8 cellular contexts compared by ENCODE assay signal in genomic region chr12:1644523-1645438, GRCh38. TPM values are rescaled to one million over a fixed set of nuclear protein-coding genes. Genes with fewer than 3 reads are reported as not detected.
DNase-seq lines count a peak whose midpoint lies in the region; ATAC-seq, FAIRE-seq and TF ChIP-seq lines count a peak whose summit lies in the region.

No MANE protein-coding gene starts in this region.

- no peak overlapping the region for H3K18ac ChIP-seq in H1 (ENCODE audit: extremely low read depth, low read length)

- no peaks in the 10 kb centered on the region for H3K36me3 ChIP-seq in H1 (ENCODE audit: control insufficient read depth in 2 of 4, insufficient read depth in 4 of 4, low read length in 3 of 4)
- H3K36me3 ChIP-seq in CD8-positive, alpha-beta memory T cell (ENCODE audit: insufficient read depth, low read length), result no peaks in the 10 kb centered on the region

- peaks cover 0 to 2% (median 1%) of the 10 kb centered on the region in 4 experiments; a peak in 2 of 7 replicates for H3K27me3 ChIP-seq in H1 (replicated peaks in 1 of 4; ENCODE audit: control insufficient read depth in 3 of 4, extremely low read depth in 1 of 4, insufficient read depth in 3 of 4, low read length in 3 of 4)
- no peaks in the 10 kb centered on the region for H3K27me3 ChIP-seq in CD8-positive, alpha-beta memory T cell (ENCODE audit: insufficient read depth, low read length, poor library complexity, severe bottlenecking)

- peaks cover 2% of the 10 kb centered on the region; the same call in 1 of the 2 replicates for H3K23me2 ChIP-seq in H1 (ENCODE audit: low read depth, low read length)

- TF ChIP-seq CTCF in H1 (IDR thresholded peaks at IDR 0.05; ENCODE audit: control extremely low read depth in 1 of 3, insufficient read depth in 1 of 3, low read depth in 1 of 3, low read length in 3 of 3) (peak in 2 of 3 experiments; percentile 9 to 10; a peak in 1 of 4 replicates), nephron (IDR thresholded peaks at IDR 0.05; ENCODE audit: unreplicated experiment in 3 of 3) (no peak)

- H3K56ac ChIP-seq in H1 (replicated peaks; ENCODE audit: insufficient read length, low read depth, low read length), result no peak overlapping the region

- no peak overlapping the region for H2BK15ac ChIP-seq in H1 (ENCODE audit: low read length)

- H4K20me1 ChIP-seq in H1 (replicated peaks in 1 of 2; ENCODE audit: control insufficient read depth in 1 of 2, insufficient read depth in 2 of 2, low read length in 2 of 2), result no peaks in the 10 kb centered on the region

- H3K4me1 ChIP-seq in H1 (replicated peaks in 1 of 4; ENCODE audit: control insufficient read depth in 3 of 4, insufficient read depth in 4 of 4, low read length in 3 of 4), result peaks cover 0 to 5% (median 0%) of the 10 kb centered on the region in 4 experiments; a peak in 2 of 7 replicates
- H3K4me1 ChIP-seq in CD8-positive, alpha-beta memory T cell (ENCODE audit: insufficient read depth, low read length), result no peaks in the 10 kb centered on the region

- no peak overlapping the region for H4K5ac ChIP-seq in H1 (ENCODE audit: insufficient read length, low read depth, low read length)

- no peak overlapping the region for H2BK120ac ChIP-seq in H1 (replicated peaks; ENCODE audit: low read depth, low read length)

- H2AFZ ChIP-seq in H1 (ENCODE audit: low read length), result no peak overlapping the region

- ATAC-seq in effector memory CD8-positive, alpha-beta T cell (replicated peaks), result no peak

- no peak overlapping the region for H3K4me2 ChIP-seq in H1 (ENCODE audit: insufficient read depth in 1 of 2, low read depth in 2 of 2, low read length in 2 of 2)

- no peak overlapping the region for H3K14ac ChIP-seq in H1 (ENCODE audit: insufficient read length)

- no peak overlapping the region for H4K8ac ChIP-seq in H1 (ENCODE audit: extremely low read depth, insufficient read depth, low read length)

- no peak overlapping the region for H3K4ac ChIP-seq in H1 (replicated peaks; ENCODE audit: insufficient read length, low read depth, low read length)

- no peak overlapping the region for H2BK20ac ChIP-seq in H1 (ENCODE audit: low read length)

- no peak overlapping the region for H3K4me3 Mint-ChIP-seq in nephron
- H3K4me3 Mint-ChIP-seq in CD8-positive, alpha-beta memory T cell, result no peak overlapping the region
- H3K4me3 Mint-ChIP-seq in effector memory CD8-positive, alpha-beta T cell, result no peak overlapping the region

- H3K79me1 ChIP-seq in H1 (ENCODE audit: low read depth, low read length), result no peaks in the 10 kb centered on the region

- H2BK12ac ChIP-seq in H1 (ENCODE audit: low read depth, low read length), result no peak overlapping the region; the same call in 1 of the 2 replicates

- H3K27ac ChIP-seq in H1 (ENCODE audit: low read depth, low read length), result no peak overlapping the region
- H3K27ac ChIP-seq in CD8-positive, alpha-beta memory T cell (ENCODE audit: low read depth, low read length), result no peak overlapping the region

- CTCF ChIA-PET in H1 (lab: Charles Lee; ENCODE audit: partially characterized antibody), result interaction anchor here (0.9 to 18.8 kb wide), 9 partner anchors 8 to 295 kb away, joined by 3 to 265 read pairs (median 9); partner anchors contain the start of gene WNT5B
- CTCF ChIA-PET in CD8-positive, alpha-beta memory T cell (lab: Charles Lee), result interaction anchor here (0.6 to 19.1 kb wide), 5 partner anchors 8 to 146 kb away, joined by 3 to 346 read pairs (median 8); no protein-coding TSS in a partner anchor

- no peaks in the 10 kb centered on the region for H3K9me3 Mint-ChIP-seq in nephron
- H3K9me3 Mint-ChIP-seq in CD8-positive, alpha-beta memory T cell, result no peaks in the 10 kb centered on the region
- H3K9me3 Mint-ChIP-seq in effector memory CD8-positive, alpha-beta T cell, result no peaks in the 10 kb centered on the region

- POLR2A ChIA-PET in H1 (lab: Charles Lee; ENCODE audit: partially characterized antibody), result interaction anchor here (0.8 kb wide), 1 partner anchor 128 kb away, joined by 3 read pairs; no protein-coding TSS in a partner anchor
- POLR2A ChIA-PET in CD8-positive, alpha-beta memory T cell (lab: Charles Lee), result no interaction called here

- no peaks in the 10 kb centered on the region for H3K9me3 ChIP-seq in H1 (ENCODE audit: insufficient read depth in 2 of 2, low read depth in 1 of 2, low read length in 1 of 2)
- no peaks in the 10 kb centered on the region for H3K9me3 ChIP-seq in CD8-positive, alpha-beta memory T cell (ENCODE audit: low read length)

- H3K4me1 Mint-ChIP-seq in nephron, result peaks cover 33% of the 10 kb centered on the region
- peaks cover 0 to 4% (median 0%) of the 10 kb centered on the region in 3 donors for H3K4me1 Mint-ChIP-seq in CD8-positive, alpha-beta memory T cell
- H3K4me1 Mint-ChIP-seq in effector memory CD8-positive, alpha-beta T cell (ENCODE audit: low read depth in 2 of 2), result peaks cover 2 to 4% of the 10 kb centered on the region in 2 donors

- TF ChIP-seq EP300 in H1 (IDR thresholded peaks at IDR 0.05; ENCODE audit: borderline replicate concordance in 1 of 2, low read depth in 2 of 2, low read length in 2 of 2), result no peak

- DNase-seq in COLO668 (lab: John Stamatoyannopoulos, UW; ENCODE audit: unreplicated experiment) (peak; percentile 63), NCI-H345 treated with DMSO at 0.1 percent for 48 hours (lab: John Stamatoyannopoulos, UW; ENCODE audit: unreplicated experiment) (peak; percentile 84), H1 (ENCODE audit: low read depth in 1 of 2, low spot score in 2 of 2) (no peak), GM12892 (ENCODE audit: insufficient read length) (no peak), GM19239 (ENCODE audit: insufficient read length, low spot score) (no peak)
- DNase-seq in CD8-positive, alpha-beta memory T cell, result no peak
- no peak for DNase-seq in effector memory CD8-positive, alpha-beta T cell

- H2AK5ac ChIP-seq in H1 (ENCODE audit: low read depth, low read length), result no peak overlapping the region

- H3K9ac ChIP-seq in H1 (replicated peaks in 1 of 4; ENCODE audit: extremely low read depth in 1 of 4, low read depth in 3 of 4, low read length in 3 of 4), result no peak overlapping the region

- H3K27me3 Mint-ChIP-seq in nephron (ENCODE audit: low read depth), result peaks cover 11% of the 10 kb centered on the region
- H3K27me3 Mint-ChIP-seq in CD8-positive, alpha-beta memory T cell, result peaks cover 4 to 7% of the 10 kb centered on the region in 2 donors
- H3K27me3 Mint-ChIP-seq in effector memory CD8-positive, alpha-beta T cell, result peaks cover 7 to 36% of the 10 kb centered on the region in 2 donors

- TF ChIP-seq POLR2A in H1 (IDR thresholded peaks at IDR 0.05; ENCODE audit: control extremely low read depth in 1 of 2, low read depth in 2 of 2, low read length in 2 of 2) (no peak), GM12892 (IDR thresholded peaks at IDR 0.05; ENCODE audit: low read depth, low read length) (no peak)

- H3K36me3 Mint-ChIP-seq in nephron (ENCODE audit: low read depth), result peaks cover 18% of the 10 kb centered on the region
- H3K36me3 Mint-ChIP-seq in CD8-positive, alpha-beta memory T cell, result no peaks in the 10 kb centered on the region
- H3K36me3 Mint-ChIP-seq in effector memory CD8-positive, alpha-beta T cell (ENCODE audit: insufficient read depth), result no peaks in the 10 kb centered on the region

- H2BK5ac ChIP-seq in H1 (ENCODE audit: low read depth, low read length), result no peak overlapping the region

- no peak overlapping the region for H3K4me3 ChIP-seq in H1 (ENCODE audit: extremely low read depth in 1 of 4, insufficient read depth in 2 of 4, low read depth in 3 of 4, low read length in 4 of 4)
- no peak overlapping the region for H3K4me3 ChIP-seq in CD8-positive, alpha-beta memory T cell (ENCODE audit: low read length)

- no peak for FAIRE-seq in H1 (lab: Jason Lieb, UNC)
- no peak for FAIRE-seq in GM12892 (lab: Jason Lieb, UNC)
- no peak for FAIRE-seq in GM19239 (lab: Jason Lieb, UNC)

- TF ChIP-seq RAD21 in H1 (IDR thresholded peaks at IDR 0.05 in 1 of 2, conservative IDR thresholded peaks at IDR 0.05 in 1 of 2; ENCODE audit: low read depth in 2 of 2, low read length in 2 of 2), result peak in 1 of 2 experiments; percentile 13; a peak in 1 of 4 replicates

- WGBS in H1 (ENCODE audit: extremely low coverage in 1 of 2, insufficient coverage in 1 of 2, insufficient read length in 1 of 2, insufficient replicate concordance in 2 of 2, low coverage in 1 of 2, low lambda C conversion rate in 2 of 2, missing lambda C conversion rate in 1 of 2), 2 experiments, result 80% methylated on average over 15 of the region's 15 CpGs; no CpG with 5 or more reads in 1 of the 2 experiments

- no peak overlapping the region for H3K23ac ChIP-seq in H1 (ENCODE audit: insufficient read length)

- H4K91ac ChIP-seq in H1 (replicated peaks; ENCODE audit: insufficient read length, low read length), result no peak overlapping the region

- no peaks in the 10 kb centered on the region for H3K79me2 ChIP-seq in H1 (ENCODE audit: control insufficient read depth in 1 of 2, insufficient read depth in 2 of 2, low read length in 2 of 2)

- peak overlapping the region; percentile 33 to 86 (median 60) for H3K27ac Mint-ChIP-seq in nephron
- no peak overlapping the region for H3K27ac Mint-ChIP-seq in CD8-positive, alpha-beta memory T cell
- H3K27ac Mint-ChIP-seq in effector memory CD8-positive, alpha-beta T cell, result no peak overlapping the region

RNA-seq across cellular contexts. Expression of gene WNT5B, which starts 15.8 kb away (rescaled TPM):
- total RNA-seq in H1 (2021; fragmentation: NEBNext Ultra II Directional; extraction: Animal tissue kit (Norgen Biotek cat#: 25700)), result 0.91 and 1.2 TPM in 2 replicates
- 1.2 TPM in 2 replicates for polyA plus RNA-seq in H1 (2011; rRNA removed)
- polyA plus RNA-seq in H1 (2011; cell fraction: cytosol; rRNA removed), result 0.90 TPM
- 1.1 TPM for polyA plus RNA-seq in H1 (2011; cell fraction: nucleus; rRNA removed)
- polyA plus RNA-seq in H1 (2012, experiment 1 of 2), result 0.36 to 1.3 TPM (median 1.0 TPM) in 4 replicates
- polyA plus RNA-seq in H1 (2012, experiment 2 of 2), result 1.4 TPM
- 1.5 TPM for polyA plus RNA-seq in H1 (2013, experiment 1 of 2)
- polyA plus RNA-seq in H1 (2013, experiment 2 of 2), result 1.3 TPM
- 0.32 and 0.46 TPM in 2 replicates for polyA minus RNA-seq in H1 (2011; rRNA and poly(A)+ RNA removed)
- polyA minus RNA-seq in H1 (2011; cell fraction: cytosol; rRNA and poly(A)+ RNA removed), result not detected
- 1.5 TPM for polyA minus RNA-seq in H1 (2011; cell fraction: nucleus; rRNA and poly(A)+ RNA removed)
- polyA plus RNA-seq in GM12892 (2012; ENCODE audit: missing spikeins), result 5.2 TPM
- not detected for total RNA-seq in CD8-positive, alpha-beta memory T cell
- not detected for polyA plus RNA-seq in CD8-positive, alpha-beta memory T cell

RNA-seq across cellular contexts. Expression of gene ADIPOR2, which starts 46.1 kb away (rescaled TPM):
- 46.4 and 50.8 TPM in 2 replicates for total RNA-seq in H1 (2021; fragmentation: NEBNext Ultra II Directional; extraction: Animal tissue kit (Norgen Biotek cat#: 25700))
- polyA plus RNA-seq in H1 (2011; rRNA removed), result 13.9 and 17.5 TPM in 2 replicates
- 15.7 TPM for polyA plus RNA-seq in H1 (2011; cell fraction: cytosol; rRNA removed)
- polyA plus RNA-seq in H1 (2011; cell fraction: nucleus; rRNA removed), result 10.5 TPM
- polyA plus RNA-seq in H1 (2012, experiment 1 of 2), result 25.0 to 33.0 TPM (median 29.1 TPM) in 4 replicates
- polyA plus RNA-seq in H1 (2012, experiment 2 of 2), result 5.8 TPM
- 22.5 TPM for polyA plus RNA-seq in H1 (2013, experiment 1 of 2)
- 28.5 TPM for polyA plus RNA-seq in H1 (2013, experiment 2 of 2)
- polyA minus RNA-seq in H1 (2011; rRNA and poly(A)+ RNA removed), result 28.8 and 29.0 TPM in 2 replicates
- 12.8 TPM for polyA minus RNA-seq in H1 (2011; cell fraction: cytosol; rRNA and poly(A)+ RNA removed)
- polyA minus RNA-seq in H1 (2011; cell fraction: nucleus; rRNA and poly(A)+ RNA removed), result 20.7 TPM
- polyA plus RNA-seq in GM12892 (2012; ENCODE audit: missing spikeins), result 32.6 TPM
- total RNA-seq in CD8-positive, alpha-beta memory T cell, result 10 to 100 TPM; 54.1 to 63.9 TPM
- polyA plus RNA-seq in CD8-positive, alpha-beta memory T cell, result 2.4 TPM

RNA-seq across cellular contexts. Expression of gene FBXL14, which starts 50.4 kb away (rescaled TPM):
- 5.5 and 6.2 TPM in 2 replicates for total RNA-seq in H1 (2021; fragmentation: NEBNext Ultra II Directional; extraction: Animal tissue kit (Norgen Biotek cat#: 25700))
- 9.6 and 11.7 TPM in 2 replicates for polyA plus RNA-seq in H1 (2011; rRNA removed)
- 8.7 TPM for polyA plus RNA-seq in H1 (2011; cell fraction: cytosol; rRNA removed)
- polyA plus RNA-seq in H1 (2011; cell fraction: nucleus; rRNA removed), result 8.7 TPM
- polyA plus RNA-seq in H1 (2012, experiment 1 of 2), result 2.7 to 6.9 TPM (median 5.5 TPM) in 4 replicates
- polyA plus RNA-seq in H1 (2012, experiment 2 of 2), result 2.7 TPM
- polyA plus RNA-seq in H1 (2013, experiment 1 of 2), result 2.2 TPM
- 2.1 TPM for polyA plus RNA-seq in H1 (2013, experiment 2 of 2)
- 10.8 and 11.9 TPM in 2 replicates for polyA minus RNA-seq in H1 (2011; rRNA and poly(A)+ RNA removed)
- polyA minus RNA-seq in H1 (2011; cell fraction: cytosol; rRNA and poly(A)+ RNA removed), result 10.6 TPM
- polyA minus RNA-seq in H1 (2011; cell fraction: nucleus; rRNA and poly(A)+ RNA removed), result 10.5 TPM
- polyA plus RNA-seq in GM12892 (2012; ENCODE audit: missing spikeins), result 2.9 TPM
- total RNA-seq in CD8-positive, alpha-beta memory T cell, result 10 to 100 TPM; 20.5 to 22.1 TPM
- 30.4 TPM for polyA plus RNA-seq in CD8-positive, alpha-beta memory T cell

Comparison
In these comparisons a context has a peak if more than half of its experiments do, and no peak if none do; other contexts are left out.
1. DNase-seq: peak in COLO668 (single experiment) and NCI-H345 treated with DMSO at 0.1 percent for 48 hours (single experiment); none in H1 (0 of 2), GM12892 (single experiment), CD8-positive, alpha-beta memory T cell (0 of 5), GM19239 (single experiment) and effector memory CD8-positive, alpha-beta T cell (0 of 3).
2. CTCF ChIP-seq: peak in H1 (2 of 3); none in nephron (0 of 3).
3. H3K27ac Mint-ChIP-seq: peak in nephron (3 of 3); none in CD8-positive, alpha-beta memory T cell (0 of 8) and effector memory CD8-positive, alpha-beta T cell (0 of 2).